Comparison of ENCODE assay signal across 34 cellular contexts in the genomic region with DNA sequence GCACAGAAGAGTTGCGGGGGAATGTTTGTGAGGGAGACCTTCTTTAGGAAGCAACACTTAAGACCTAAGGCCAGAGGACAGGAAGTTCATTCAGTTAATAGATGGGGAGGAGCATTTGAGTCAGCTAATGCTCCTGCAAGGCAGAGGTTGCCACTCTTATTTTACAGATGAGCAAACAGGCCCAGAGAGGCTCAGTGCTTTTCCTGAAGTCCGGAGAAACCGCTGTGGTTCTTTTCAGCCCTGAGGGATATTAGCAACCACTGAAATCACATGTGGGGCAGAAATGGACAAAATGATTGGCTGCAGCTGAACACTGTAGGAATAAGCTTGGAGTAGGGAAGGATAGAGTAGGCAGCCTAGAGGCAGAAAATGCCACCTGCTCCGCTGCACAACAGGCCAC. TPM values are rescaled to one million over a fixed set of nuclear protein-coding genes. Genes with fewer than 3 reads are reported as not detected.
"Had no signal": no experiment of that assay in that cellular context is flagged by ENCODE, and none has a peak within 500 bp of the region (broad histone marks: within the 10 kb centered on the region; RNA-seq: fewer than 3 reads in every experiment).

No MANE protein-coding gene starts in this region.

- H3K4me3 ChIP-seq: cardiac muscle cell, colonic mucosa, esophagus squamous epithelium, lung, mucosa of descending colon, prostate gland, skin epidermis, thyroid gland had no signal

- H3K36me3 Mint-ChIP-seq: mesothelial cell of epicardium; naive B cell; natural killer cell treated with Interleukin-12 subunit alpha and Interleukin-12 subunit beta and Interleukin-15 and Interleukin-18, amount 100 ng/mL, for 72 hours had no signal

- H3K27me3 ChIP-seq: cardiac muscle cell, colonic mucosa, thyroid gland had no signal

- H3K27ac ChIP-seq: cardiac muscle cell, colonic mucosa, esophagus squamous epithelium, prostate gland, skin epidermis, thyroid gland had no signal

- FAIRE-seq: endothelial cell of umbilical vein, frontal cortex had no signal

- H3K4me1 ChIP-seq: colonic mucosa, esophagus squamous epithelium, prostate gland, thyroid gland had no signal

- DNase-seq: colonic mucosa; effector CD8-positive, alpha-beta T cell; endodermal cell; erythroblast; esophagus squamous epithelium; head of caudate nucleus; left colon; left ventricle myocardium superior; mesenchymal stem cell; mucosa of descending colon; naive B cell; nucleus accumbens; right cardiac atrium; stimulated activated CD4-positive, alpha-beta T cell treated with anti-CD3 and anti-CD28 coated beads, Interleukin-1b, Interleukin-23, amount 100 ng/mL, for 48 hours; stimulated activated CD4-positive, alpha-beta T cell treated with anti-CD3 and anti-CD28 coated beads, Interleukin-4, amount 100 ng/mL, for 1 hour; stimulated activated CD8-positive, alpha-beta memory T cell treated with anti-CD3 and anti-CD28 coated beads, Interleukin-4, amount 100 ng/mL, for 48 hours; stimulated activated naive CD4-positive, alpha-beta T cell; stimulated activated naive CD8-positive, alpha-beta T cell treated with anti-CD3 and anti-CD28 coated beads, Interleukin-15, amount 100 ng/mL, for 72 hours; thyroid gland; trophoblast cell had no signal

- H3K27ac Mint-ChIP-seq: dendritic cell treated with granulocyte-macrophage colony-stimulating factor and Interleukin-4, amounts not matched to agents 40 ng/mL and 50 ng/mL, for 4 days; endodermal cell; mesothelial cell of epicardium; naive B cell; natural killer cell treated with Interleukin-12 subunit alpha and Interleukin-12 subunit beta and Interleukin-15 and Interleukin-18, amount 100 ng/mL, for 72 hours had no signal

- H3K27me3 Mint-ChIP-seq: stimulated activated naive CD8-positive, alpha-beta T cell treated with anti-CD3 and anti-CD28 coated beads, Interleukin-15, amount 100 ng/mL, for 72 hours had no signal

- H3K4me1 Mint-ChIP-seq: central memory CD8-positive, alpha-beta T cell; mesothelial cell of epicardium; naive B cell; stimulated activated naive CD8-positive, alpha-beta T cell treated with anti-CD3 and anti-CD28 coated beads, Interleukin-15, amount 100 ng/mL, for 72 hours had no signal

- ATAC-seq: left colon; left ventricle myocardium superior; mucosa of descending colon; natural killer cell treated with Interleukin-12 subunit alpha and Interleukin-12 subunit beta and Interleukin-15 and Interleukin-18, amount 100 ng/mL, for 72 hours; right cardiac atrium; stimulated activated naive CD8-positive, alpha-beta T cell treated with anti-CD3 and anti-CD28 coated beads, Interleukin-15, amount 100 ng/mL, for 72 hours had no signal

- H3K4me3 Mint-ChIP-seq: central memory CD8-positive, alpha-beta T cell; dendritic cell treated with granulocyte-macrophage colony-stimulating factor and Interleukin-4, amounts not matched to agents 40 ng/mL and 50 ng/mL, for 4 days; endodermal cell; mesothelial cell of epicardium; naive B cell; natural killer cell treated with Interleukin-12 subunit alpha and Interleukin-12 subunit beta and Interleukin-15 and Interleukin-18, amount 100 ng/mL, for 72 hours; stimulated activated naive CD8-positive, alpha-beta T cell treated with anti-CD3 and anti-CD28 coated beads, Interleukin-15, amount 100 ng/mL, for 72 hours had no signal

- H3K9me3 Mint-ChIP-seq: central memory CD8-positive, alpha-beta T cell; dendritic cell treated with granulocyte-macrophage colony-stimulating factor and Interleukin-4, amounts not matched to agents 40 ng/mL and 50 ng/mL, for 4 days; endodermal cell; mesothelial cell of epicardium; naive B cell; natural killer cell treated with Interleukin-12 subunit alpha and Interleukin-12 subunit beta and Interleukin-15 and Interleukin-18, amount 100 ng/mL, for 72 hours; stimulated activated naive CD8-positive, alpha-beta T cell treated with anti-CD3 and anti-CD28 coated beads, Interleukin-15, amount 100 ng/mL, for 72 hours had no signal

- H3K36me3 ChIP-seq: cardiac muscle cell, colonic mucosa, esophagus squamous epithelium, prostate gland, thyroid gland had no signal

- H3K9me3 ChIP-seq: colonic mucosa, esophagus squamous epithelium, mucosa of descending colon, prostate gland, thyroid gland had no signal

RNA-seq across cellular contexts. Expression of a gene that starts 33.3 kb away (rescaled TPM):
- total RNA-seq: cardiac muscle cell, chondrocyte, endodermal cell, frontal cortex, temporal lobe had no signal
- polyA plus RNA-seq: cardiac muscle cell had no signal

RNA-seq across cellular contexts. Expression of a gene that starts 43.4 kb away (rescaled TPM):
- total RNA-seq: kidney epithelial cell; natural killer cell treated with Interleukin-12 subunit alpha and Interleukin-12 subunit beta and Interleukin-15 and Interleukin-18, amount 100 ng/mL, for 72 hours; osteocyte had no signal
